ENCODE assay signal across 18 cellular contexts in the genomic region with DNA sequence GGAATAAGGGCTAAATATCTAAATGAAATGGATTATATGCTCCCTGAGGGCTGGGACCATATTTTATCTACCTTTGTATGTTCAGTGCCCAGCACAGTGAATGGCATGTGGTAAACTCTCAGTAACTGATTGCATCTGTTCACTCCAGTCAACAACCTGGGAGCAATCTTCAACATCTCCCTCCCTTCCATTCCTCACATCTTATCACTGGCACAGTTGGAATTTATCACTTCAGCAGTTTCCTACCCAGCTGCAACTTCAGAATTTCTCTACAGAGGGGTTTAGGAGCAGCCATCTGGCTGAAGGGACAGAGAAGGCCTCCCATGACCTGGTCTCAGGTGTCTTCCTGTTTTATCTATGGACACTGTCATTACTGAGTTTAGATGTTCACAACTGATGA.
"Had no signal": no experiment of that assay in that cellular context is flagged by ENCODE, and none has a peak within 500 bp of the region (broad histone marks: within the 10 kb centered on the region; RNA-seq: fewer than 3 reads in every experiment).

No MANE protein-coding gene starts in this region.

- H3K4me3 ChIP-seq: coronary artery, dorsolateral prefrontal cortex, esophagus muscularis mucosa, gastroesophageal sphincter, heart left ventricle, hepatocyte, left lung, lower lobe of right lung had no signal

- DNase-seq: dermis blood vessel endothelial cell; dorsolateral prefrontal cortex; effector CD4-positive, alpha-beta T cell; effector memory CD4-positive, alpha-beta T cell; foreskin keratinocyte; heart left ventricle; hypothalamus; immature natural killer cell; left cardiac atrium; left lung; left ventricle myocardium superior; lower lobe of right lung; mesenchymal stem cell; midbrain had no signal

- H3K9me3 Mint-ChIP-seq: immature natural killer cell had no signal

- H3K4me1 ChIP-seq: foreskin keratinocyte, lower lobe of right lung had no signal

- ATAC-seq: foreskin keratinocyte, gastroesophageal sphincter, heart left ventricle, left cardiac atrium, left lung, left ventricle myocardium superior, lower lobe of right lung had no signal

- H3K27me3 ChIP-seq: dorsolateral prefrontal cortex, esophagus muscularis mucosa, gastroesophageal sphincter, heart left ventricle, hepatocyte, left lung had no signal

- H3K79me2 ChIP-seq: hepatocyte had no signal

- H3K36me3 ChIP-seq: esophagus muscularis mucosa, gastroesophageal sphincter, heart left ventricle, left lung, lower lobe of right lung had no signal

- H3K4me2 ChIP-seq: hepatocyte had no signal

- H3K36me3 Mint-ChIP-seq: immature natural killer cell had no signal

- H3K4me3 Mint-ChIP-seq: immature natural killer cell had no signal

- H3K27ac ChIP-seq: coronary artery, dorsolateral prefrontal cortex, esophagus muscularis mucosa, foreskin keratinocyte, gastroesophageal sphincter, heart left ventricle, hepatocyte, left lung, lower lobe of right lung had no signal

- H2AFZ ChIP-seq: hepatocyte had no signal

- H3K9me3 ChIP-seq: esophagus muscularis mucosa, gastroesophageal sphincter, left lung, lower lobe of right lung had no signal

- H3K27ac Mint-ChIP-seq: immature natural killer cell had no signal
